In the genomic region with DNA sequence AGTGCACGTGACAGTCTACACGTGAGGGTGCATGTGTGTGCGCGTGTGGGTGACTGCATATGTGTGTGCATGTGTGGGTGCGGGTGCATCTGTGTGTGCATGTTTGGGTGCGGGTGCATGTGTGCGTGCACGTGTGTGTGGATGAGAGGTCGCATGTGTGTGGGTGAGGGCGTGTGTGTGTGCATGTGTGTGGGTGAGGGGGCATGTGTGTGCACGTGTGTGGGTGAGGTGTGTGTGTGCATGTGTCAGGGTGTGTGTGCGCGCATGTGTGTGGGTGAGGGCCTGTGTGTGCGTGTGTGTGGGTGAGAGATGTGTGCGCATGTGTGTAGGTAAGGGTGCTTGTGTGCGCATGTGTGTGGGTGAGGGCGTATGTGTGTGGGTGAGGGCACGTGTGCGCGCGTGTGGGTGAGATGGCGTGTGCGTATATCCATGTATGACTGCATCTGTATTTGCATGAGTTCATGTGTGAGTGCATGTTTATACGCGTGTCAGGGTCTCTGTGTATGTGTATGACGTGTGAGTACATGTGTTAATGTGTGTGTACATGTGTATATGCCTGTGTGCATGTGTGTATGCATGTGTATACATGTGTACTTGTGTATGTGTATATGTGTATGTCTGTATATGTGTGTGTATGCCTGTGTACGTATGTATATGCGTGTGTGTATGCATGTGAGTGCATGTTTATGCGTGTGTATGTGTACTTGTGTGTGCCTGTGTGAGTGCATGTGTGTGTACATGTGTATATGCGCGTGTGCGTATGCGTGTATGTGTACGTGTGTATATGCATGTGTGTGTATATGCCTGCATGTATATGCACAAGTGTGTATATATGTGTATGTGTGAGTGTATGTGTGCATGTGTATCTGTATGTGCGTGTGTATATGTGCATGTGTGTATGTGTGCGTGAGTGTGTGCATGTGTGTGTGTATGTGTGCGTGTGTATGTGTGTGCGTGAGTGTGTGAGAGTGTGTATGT, we compare ENCODE assay signal across 13 cellular contexts. TPM values are rescaled to one million over a fixed set of nuclear protein-coding genes. Genes with fewer than 3 reads are reported as not detected.
"Had no signal": no experiment of that assay in that cellular context is flagged by ENCODE, and none has a peak within 500 bp of the region (broad histone marks: within the 10 kb centered on the region; RNA-seq: fewer than 3 reads in every experiment).

No MANE protein-coding gene starts in this region.

- H3K4me3 Mint-ChIP-seq: activated naive CD4-positive, alpha-beta T cell treated with anti-CD3 and anti-CD28 coated beads, Interleukin-2, amount 50 U/mL, for 24 hours had no signal

- H3K27ac ChIP-seq: colonic mucosa had no signal

- H3K27me3 Mint-ChIP-seq: activated naive CD4-positive, alpha-beta T cell treated with anti-CD3 and anti-CD28 coated beads, Interleukin-2, amount 50 U/mL, for 24 hours had no signal

- H3K9me3 Mint-ChIP-seq: activated naive CD4-positive, alpha-beta T cell treated with anti-CD3 and anti-CD28 coated beads, Interleukin-2, amount 50 U/mL, for 24 hours; activated T-helper 2 cell treated with anti-CD3 and anti-CD28 coated beads, Interferon-gamma antibody, Interleukin-2, Interleukin-4, amounts not matched to agents 10 μg/mL and 5 μg/mL and 100 μg/mL, durations not matched to agents 14 hours and 24 hours and 36 hours had no signal

- H3K4me3 ChIP-seq: colonic mucosa, lung had no signal

- H3K27ac Mint-ChIP-seq: activated naive CD4-positive, alpha-beta T cell treated with anti-CD3 and anti-CD28 coated beads, Interleukin-2, amount 50 U/mL, for 24 hours; activated T-helper 2 cell treated with anti-CD3 and anti-CD28 coated beads, Interferon-gamma antibody, Interleukin-2, Interleukin-4, amounts not matched to agents 10 μg/mL and 5 μg/mL and 100 μg/mL, durations not matched to agents 14 hours and 24 hours and 36 hours had no signal

- DNase-seq: activated CD4-positive, alpha-beta T cell treated with anti-CD3 and anti-CD28 coated beads, Interleukin-2, amount 50 U/mL, for 1 hour; activated T-cell treated with anti-CD3 and anti-CD28 coated beads for 4 hours; colonic mucosa; islet precursor cell; midbrain; stimulated activated CD4-positive, alpha-beta T cell treated with anti-CD3 and anti-CD28 coated beads, Interleukin-12 subunit alpha, Interleukin-12 subunit beta, amount 100 ng/mL, for 4 hours; stimulated activated CD4-positive, alpha-beta T cell treated with anti-CD3 and anti-CD28 coated beads, Interleukin-2, amount 100 ng/mL, for 24 hours; T1000 had no signal

- H3K9me3 ChIP-seq: colonic mucosa had no signal

- H3K27me3 ChIP-seq: colonic mucosa had no signal

- FAIRE-seq: endometrium had no signal

RNA-seq across cellular contexts. Expression of a gene that starts 36.0 kb away (rescaled TPM):
- total RNA-seq: activated T-helper 2 cell treated with anti-CD3 and anti-CD28 coated beads, Interferon-gamma antibody, Interleukin-2, Interleukin-4, amounts not matched to agents 10 μg/mL and 5 μg/mL and 100 μg/mL, durations not matched to agents 14 hours and 24 hours and 36 hours; cardiac septum had no signal
